ENCODE assay signal across 12 cellular contexts in genomic region chr14:81302613-81303012, GRCh38.
A peak's percentile ranks its signal among the peaks of the same experiment; 100 is the strongest.
DNase-seq lines count a peak whose midpoint lies in the region; ATAC-seq and TF ChIP-seq lines count a peak whose summit lies in the region.
"Had no signal": no experiment of that assay in that cellular context is flagged by ENCODE, and none has a peak within 500 bp of the region (broad histone marks: within the 10 kb centered on the region; RNA-seq: fewer than 3 reads in every experiment).

No MANE protein-coding gene starts in this region.

- no peak overlapping the region for H3K4me3 Mint-ChIP-seq in activated CD4-positive, alpha-beta T cell treated with anti-CD3 and anti-CD28 coated beads for 36 hours
- H3K4me3 Mint-ChIP-seq: activated naive CD8-positive, alpha-beta T cell; T-cell had no signal

- POLR2A ChIA-PET in activated CD4-positive, alpha-beta T cell treated with anti-CD3 and anti-CD28 coated beads for 36 hours (lab: Charles Lee) = no interaction called here

- H3K4me3 ChIP-seq in esophagus squamous epithelium (no peak overlapping the region), transverse colon (no peak overlapping the region), tibial nerve (no peak overlapping the region)
- H3K4me3 ChIP-seq: coronary artery, gastroesophageal sphincter had no signal

- H3K27me3 ChIP-seq in esophagus squamous epithelium (no peaks in the 10 kb centered on the region), transverse colon (no peaks in the 10 kb centered on the region), tibial nerve (no peaks in the 10 kb centered on the region)
- H3K27me3 ChIP-seq: gastroesophageal sphincter had no signal

- H3K27me3 Mint-ChIP-seq in activated CD4-positive, alpha-beta T cell treated with anti-CD3 and anti-CD28 coated beads for 36 hours = no peaks in the 10 kb centered on the region
- H3K27me3 Mint-ChIP-seq: activated naive CD8-positive, alpha-beta T cell; T-cell had no signal

- H3K9me3 ChIP-seq in esophagus squamous epithelium (no peaks in the 10 kb centered on the region), transverse colon (no peaks in the 10 kb centered on the region), tibial nerve (no peaks in the 10 kb centered on the region)
- H3K9me3 ChIP-seq: gastroesophageal sphincter had no signal

- peaks cover 0 to 5% (median 0%) of the 10 kb centered on the region in 3 donors for H3K36me3 ChIP-seq in esophagus squamous epithelium
- H3K36me3 ChIP-seq in transverse colon = no peaks in the 10 kb centered on the region
- no peaks in the 10 kb centered on the region for H3K36me3 ChIP-seq in tibial nerve
- H3K36me3 ChIP-seq: gastroesophageal sphincter had no signal

- WGBS in esophagus squamous epithelium, 2 donors = 87 to 88% methylated on average over 3 of the region's 3 CpGs
- WGBS in transverse colon (ENCODE audit: low coverage in 1 of 2), 2 donors = 82 to 100% methylated on average over 2 to 3 of the region's 3 CpGs
- 81 to 92% methylated on average over 3 of the region's 3 CpGs for WGBS in tibial nerve, 2 donors

- no peaks in the 10 kb centered on the region for H3K36me3 Mint-ChIP-seq in activated CD4-positive, alpha-beta T cell treated with anti-CD3 and anti-CD28 coated beads for 36 hours (ENCODE audit: low read depth)
- H3K36me3 Mint-ChIP-seq: activated naive CD8-positive, alpha-beta T cell; T-cell had no signal

- H3K9me3 Mint-ChIP-seq in activated CD4-positive, alpha-beta T cell treated with anti-CD3 and anti-CD28 coated beads for 36 hours (ENCODE audit: low read depth) = no peaks in the 10 kb centered on the region
- H3K9me3 Mint-ChIP-seq: T-cell had no signal

- peaks cover 11% of the 10 kb centered on the region for H3K4me1 Mint-ChIP-seq in activated CD4-positive, alpha-beta T cell treated with anti-CD3 and anti-CD28 coated beads for 36 hours
- H3K4me1 Mint-ChIP-seq: T-cell had no signal

- no peak for TF ChIP-seq POLR2A in esophagus squamous epithelium (IDR thresholded peaks at IDR 0.05)
- no peak for TF ChIP-seq POLR2A in transverse colon (IDR thresholded peaks at IDR 0.05)
- no peak for TF ChIP-seq POLR2A in tibial nerve (IDR thresholded peaks at IDR 0.05)

- H3K27ac ChIP-seq in esophagus squamous epithelium = peak overlapping the region; percentile 17 to 77 (median 63)
- H3K27ac ChIP-seq in transverse colon = peak overlapping the region; percentile 62 to 80 (median 74)
- no peak overlapping the region for H3K27ac ChIP-seq in tibial nerve
- H3K27ac ChIP-seq: coronary artery, gastroesophageal sphincter had no signal

- CTCF ChIA-PET in activated CD4-positive, alpha-beta T cell treated with anti-CD3 and anti-CD28 coated beads for 36 hours (lab: Charles Lee) = no interaction called here

- peak overlapping the region; percentile 13 for H3K27ac Mint-ChIP-seq in activated CD4-positive, alpha-beta T cell treated with anti-CD3 and anti-CD28 coated beads for 36 hours
- H3K27ac Mint-ChIP-seq: activated naive CD8-positive, alpha-beta T cell; T-cell had no signal

- no peak for ATAC-seq in activated CD4-positive, alpha-beta T cell treated with anti-CD3 and anti-CD28 coated beads for 36 hours
- ATAC-seq: T-cell had no signal

- H3K4me1 ChIP-seq in esophagus squamous epithelium (peaks cover 7 to 32% (median 10%) of the 10 kb centered on the region in 3 donors), transverse colon (peaks cover 0 to 28% (median 8%) of the 10 kb centered on the region in 4 donors), tibial nerve (peaks cover 0 to 5% (median 0%) of the 10 kb centered on the region in 4 donors)
- H3K4me1 ChIP-seq: gastroesophageal sphincter had no signal

- intact Hi-C loops in activated CD4-positive, alpha-beta T cell treated with anti-CD3 and anti-CD28 coated beads for 36 hours (cut with DNase I, micrococcal nuclease) = no loop called here
- intact Hi-C loops in esophagus squamous epithelium (cut with DNase I) (no loop called here), transverse colon (cut with DNase I; ENCODE audit: low total_unique reads) (no loop called here), posterior vena cava (cut with DNase I) (no loop called here)

- in situ Hi-C loops in transverse colon (cut with MboI; ENCODE audit: low pct_ligation_motif_present in 1 of 4, low pct_unique_long_range_greater_than_20kb in 1 of 4, low sequenced_read_pairs in 3 of 4) = no loop called here

- TF ChIP-seq EP300 in transverse colon (IDR thresholded peaks at IDR 0.05; ENCODE audit: low read depth) = no peak
- TF ChIP-seq EP300 in tibial nerve (IDR thresholded peaks at IDR 0.05) = no peak

- DNase-seq in activated CD4-positive, alpha-beta T cell treated with anti-CD3 and anti-CD28 coated beads for 36 hours = no peak
- DNase-seq in activated CD4-positive, alpha-beta T cell treated with anti-CD3 and anti-CD28 coated beads for 48 hours = no peak
- DNase-seq in NCI-H510A (lab: John Stamatoyannopoulos, UW) = peak; percentile 24
- DNase-seq in esophagus squamous epithelium (lab: John Stamatoyannopoulos, UW) = no peak
- DNase-seq in transverse colon = no peak
- DNase-seq in activated naive CD4-positive, alpha-beta T cell (lab: John Stamatoyannopoulos, UW) = no peak
- no peak for DNase-seq in posterior vena cava (ENCODE audit: low spot score)
- DNase-seq in tibial nerve (ENCODE audit: low spot score in 2 of 2) = no peak

- peak in 1 of 6 experiments; percentile 24 for TF ChIP-seq CTCF in esophagus squamous epithelium (IDR thresholded peaks at IDR 0.05)
- TF ChIP-seq CTCF in transverse colon (IDR thresholded peaks at IDR 0.05) = peak in 2 of 5 experiments; percentile 15 to 41
- no peak for TF ChIP-seq CTCF in tibial nerve (IDR thresholded peaks at IDR 0.05)

Comparison
In these comparisons a context has a peak if more than half of its experiments do, and no peak if none do; other contexts are left out.
1. H3K27ac ChIP-seq: peak in esophagus squamous epithelium (4 of 4) and transverse colon (4 of 4); none in tibial nerve (0 of 4).